In the genomic region with DNA sequence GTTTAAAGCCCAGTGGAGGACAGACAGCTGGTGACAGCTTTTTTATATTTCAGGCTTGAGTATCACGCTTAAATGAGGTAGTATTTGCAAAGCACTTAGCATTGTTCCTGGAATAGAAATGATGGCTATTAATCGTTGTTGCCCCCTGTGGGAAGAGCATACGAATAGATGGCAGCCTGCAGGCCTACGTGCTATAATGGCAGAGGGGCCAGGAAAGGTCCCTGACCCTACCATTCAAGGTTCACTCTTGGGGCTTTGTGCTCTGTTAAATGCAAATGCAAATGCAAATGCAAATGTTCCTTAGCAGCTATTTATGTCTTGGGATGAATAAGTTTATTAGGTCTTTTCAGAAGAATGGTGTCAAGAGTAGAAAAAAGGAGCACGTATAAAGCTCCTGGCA, we compare ENCODE assay signal across 16 cellular contexts.
DNase-seq lines count a peak whose midpoint lies in the region; TF ChIP-seq lines count a peak whose summit lies in the region.
"Had no signal": no experiment of that assay in that cellular context is flagged by ENCODE, and none has a peak within 500 bp of the region (broad histone marks: within the 10 kb centered on the region; RNA-seq: fewer than 3 reads in every experiment).

No MANE protein-coding gene starts in this region.

- no peaks in the 10 kb centered on the region for H3K79me2 ChIP-seq in smooth muscle cell (ENCODE audit: low read depth)

- H3K4me3 ChIP-seq in SK-N-MC = no peak overlapping the region
- H3K4me3 ChIP-seq in smooth muscle cell = no peak overlapping the region
- H3K4me3 ChIP-seq: K562, upper lobe of right lung had no signal

- DNase-seq in NCI-H187 treated with DMSO at 0.1 percent for 48 hours (lab: John Stamatoyannopoulos, UW) (peak; percentile 34), NCI-H187 (lab: John Stamatoyannopoulos, UW) (no peak), NCI-H2171 treated with DMSO at 0.1 percent for 48 hours (lab: John Stamatoyannopoulos, UW) (peak; percentile 64), SK-N-MC (ENCODE audit: low read depth, low spot score) (no peak), smooth muscle cell (lab: John Stamatoyannopoulos, UW; ENCODE audit: unreplicated experiment) (no peak), ACHN (no peak), amniotic stem cell (lab: John Stamatoyannopoulos, UW) (no peak), GM13976 (ENCODE audit: low spot score) (no peak)
- DNase-seq: activated CD4-positive, alpha-beta T cell treated with anti-CD3 and anti-CD28 coated beads for 48 hours; activated naive CD4-positive, alpha-beta T cell treated with anti-CD3 and anti-CD28 coated beads for 36 hours; natural killer cell; NCI-H1694 treated with DMSO at 0.1 percent for 48 hours; OCI-M1; stimulated activated naive CD8-positive, alpha-beta T cell treated with anti-CD3 and anti-CD28 coated beads, Interleukin-15, Interleukin-2, amounts not matched to agents 100 U/mL and 50 U/mL, for 24 hours; upper lobe of right lung had no signal

- H3K36me3 ChIP-seq in SK-N-MC (ENCODE audit: insufficient read depth, low read length) = no peaks in the 10 kb centered on the region
- no peaks in the 10 kb centered on the region for H3K36me3 ChIP-seq in smooth muscle cell (ENCODE audit: low read depth)
- H3K36me3 ChIP-seq: upper lobe of right lung had no signal

- H4K20me1 ChIP-seq in smooth muscle cell (ENCODE audit: low read depth) = no peaks in the 10 kb centered on the region

- H3K9me3 ChIP-seq in SK-N-MC (ENCODE audit: low read depth, low read length) = no peaks in the 10 kb centered on the region
- no peaks in the 10 kb centered on the region for H3K9me3 ChIP-seq in smooth muscle cell (replicated peaks; ENCODE audit: low read depth)
- H3K9me3 ChIP-seq: upper lobe of right lung had no signal

- no peaks in the 10 kb centered on the region for H3K4me1 ChIP-seq in smooth muscle cell (ENCODE audit: low read depth)
- H3K4me1 ChIP-seq: upper lobe of right lung had no signal

- TF ChIP-seq CTCF in smooth muscle cell (IDR thresholded peaks at IDR 0.05; ENCODE audit: borderline replicate concordance, insufficient read depth, poor library complexity, severe bottlenecking) = no peak
- TF ChIP-seq CTCF in GM13976 (IDR thresholded peaks at IDR 0.05; ENCODE audit: borderline replicate concordance, control extremely low read depth, extremely low read depth, insufficient read depth, missing control alignments) = no peak

- in situ Hi-C loops in ACHN (cut with HindIII; ENCODE audit: low pct_ligation_motif_present, low pct_unique_long_range_greater_than_20kb, low sequenced_read_pairs) (no loop called here), GM13976 (cut with MboI; ENCODE audit: low sequenced_read_pairs, unreplicated experiment) (no loop called here)

- H3K27me3 ChIP-seq in smooth muscle cell (ENCODE audit: low read depth) = peaks cover 2% of the 10 kb centered on the region
- H3K27me3 ChIP-seq: upper lobe of right lung had no signal

- H3K9ac ChIP-seq in SK-N-MC (ENCODE audit: insufficient read length) = no peak overlapping the region
- no peak overlapping the region for H3K9ac ChIP-seq in smooth muscle cell (ENCODE audit: low read depth)

- H3F3A ChIP-seq in smooth muscle cell (ENCODE audit: low read depth) = no peaks in the 10 kb centered on the region

- H2AFZ ChIP-seq in smooth muscle cell (ENCODE audit: low read depth) = no peak overlapping the region

- H3K4me2 ChIP-seq in smooth muscle cell = peak overlapping the region; percentile 20

- H3K27ac ChIP-seq in SK-N-MC (0 out of 2 replicates have a peak overlapping the region, but pooled peaks have one; percentile 1), smooth muscle cell (ENCODE audit: low read depth) (peak overlapping the region; percentile 5)
- H3K27ac ChIP-seq: upper lobe of right lung had no signal

- 67% methylated on average over 5 of the region's 5 CpGs for WGBS in smooth muscle cell (ENCODE audit: low lambda C conversion rate)

Comparison
In these comparisons a context has a peak if more than half of its experiments do, and no peak if none do; other contexts are left out.
1. DNase-seq: peak in NCI-H187 treated with DMSO at 0.1 percent for 48 hours (single experiment) and NCI-H2171 treated with DMSO at 0.1 percent for 48 hours (single experiment); none in NCI-H187 (0 of 2), SK-N-MC (single experiment), smooth muscle cell (single experiment), ACHN (single experiment), amniotic stem cell (single experiment) and GM13976 (single experiment).